In the genomic region with DNA sequence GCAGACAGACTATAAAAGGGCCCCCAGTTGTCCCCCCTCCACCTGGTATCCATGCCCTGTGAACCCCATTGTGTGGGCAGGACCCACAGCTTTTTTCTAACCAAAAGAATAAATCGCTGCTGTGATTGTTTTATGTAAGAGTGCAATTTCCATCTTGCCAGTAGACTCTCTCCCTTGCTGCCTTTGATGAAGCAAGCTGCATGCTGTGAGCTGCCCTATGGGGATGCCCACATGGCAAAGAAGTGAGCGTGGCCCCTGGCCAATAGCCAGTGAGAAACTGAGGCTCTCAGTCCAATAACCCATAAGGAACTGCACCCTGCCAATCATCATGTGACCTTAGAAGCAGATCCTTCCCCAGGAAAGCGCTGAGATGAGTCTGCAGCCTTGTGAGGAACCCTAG, we compare ENCODE assay signal across 36 cellular contexts. TPM values are rescaled to one million over a fixed set of nuclear protein-coding genes. Genes with fewer than 3 reads are reported as not detected.
"Had no signal": no experiment of that assay in that cellular context is flagged by ENCODE, and none has a peak within 500 bp of the region (broad histone marks: within the 10 kb centered on the region; RNA-seq: fewer than 3 reads in every experiment).

No MANE protein-coding gene starts in this region.

- H3K4me1 Mint-ChIP-seq: activated CD4-positive, alpha-beta memory T cell treated with anti-CD3 and anti-CD28 coated beads, Interleukin-2, amount 10 ng/mL, durations not matched to agents 7 days and 5 days; activated CD4-positive, alpha-beta T cell treated with anti-CD3 and anti-CD28 coated beads for 36 hours; activated CD4-positive, alpha-beta T cell treated with anti-CD3 and anti-CD28 coated beads, Interleukin-2, amount 10 ng/mL, durations not matched to agents 7 days and 5 days; activated CD8-positive, alpha-beta memory T cell treated with anti-CD3 and anti-CD28 coated beads, Interleukin-2, amount 10 ng/mL, durations not matched to agents 7 days and 5 days; activated naive CD4-positive, alpha-beta T cell treated with anti-CD3 and anti-CD28 coated beads, Interleukin-2, amount 10 ng/mL, durations not matched to agents 7 days and 5 days; activated naive CD4-positive, alpha-beta T cell treated with anti-CD3 and anti-CD28 coated beads, Interleukin-2, amount 50 U/mL, for 24 hours; activated naive CD8-positive, alpha-beta T cell treated with anti-CD3 and anti-CD28 coated beads, Interleukin-2, amount 10 ng/mL, durations not matched to agents 7 days and 5 days; activated naive CD8-positive, alpha-beta T cell treated with anti-CD3 and anti-CD28 coated beads, Interleukin-2, amount 50 U/mL, for 24 hours; WTC11 had no signal

- DNase-seq: activated CD4-positive, alpha-beta memory T cell treated with anti-CD3 and anti-CD28 coated beads, Interleukin-2, amount 10 ng/mL, durations not matched to agents 7 days and 5 days; activated CD4-positive, alpha-beta T cell treated with anti-CD3 and anti-CD28 coated beads for 1 hour; activated CD4-positive, alpha-beta T cell treated with anti-CD3 and anti-CD28 coated beads for 36 hours; activated CD4-positive, alpha-beta T cell treated with anti-CD3 and anti-CD28 coated beads for 48 hours; activated CD4-positive, alpha-beta T cell treated with anti-CD3 and anti-CD28 coated beads, Interleukin-2, amount 10 ng/mL, durations not matched to agents 7 days and 5 days; activated CD4-positive, alpha-beta T cell treated with anti-CD3 and anti-CD28 coated beads, Interleukin-2, amount 50 U/mL, for 48 hours; activated CD4-positive, CD25-positive, alpha-beta regulatory T cell; activated CD8-positive, alpha-beta memory T cell treated with anti-CD3 and anti-CD28 coated beads for 24 hours; activated CD8-positive, alpha-beta memory T cell treated with anti-CD3 and anti-CD28 coated beads, Interleukin-2, amount 10 ng/mL, durations not matched to agents 7 days and 5 days; activated CD8-positive, alpha-beta memory T cell treated with anti-CD3 and anti-CD28 coated beads, Interleukin-2, amount 50 U/mL, for 48 hours; activated CD8-positive, alpha-beta T cell treated with anti-CD3 and anti-CD28 coated beads, Interleukin-2, amount 10 ng/mL, durations not matched to agents 7 days and 5 days; activated effector memory CD4-positive, alpha-beta T cell treated with Interleukin-2 at 50 U/mL for 16 hours; activated gamma-delta T cell; activated naive CD4-positive, alpha-beta T cell treated with anti-CD3 and anti-CD28 coated beads, Interleukin-2, amount 10 ng/mL, durations not matched to agents 7 days and 5 days; activated naive CD4-positive, alpha-beta T cell treated with Interleukin-2 at 50 U/mL for 16 hours; activated naive CD8-positive, alpha-beta T cell treated with anti-CD3 and anti-CD28 coated beads, Interleukin-2, amount 10 ng/mL, durations not matched to agents 7 days and 5 days; activated naive CD8-positive, alpha-beta T cell treated with anti-CD3 and anti-CD28 coated beads, Interleukin-2, amount 50 U/mL, for 24 hours; activated T-cell treated with anti-CD3 and anti-CD28 coated beads, Interleukin-2, amount 50 U/mL, for 24 hours; activated T-cell treated with anti-CD3 and anti-CD28 coated beads, Interleukin-2, amount 50 U/mL, for 48 hours; amygdala; anterior cingulate cortex; brain microvascular endothelial cell; central memory CD4-positive, alpha-beta T cell; T-helper 1 cell; T-helper 2 cell; T-helper 9 cell had no signal

- H3K36me3 ChIP-seq: ascending aorta, brain microvascular endothelial cell, breast epithelium had no signal

- H3K9me3 Mint-ChIP-seq: activated CD4-positive, alpha-beta memory T cell treated with anti-CD3 and anti-CD28 coated beads, Interleukin-2, amount 10 ng/mL, durations not matched to agents 7 days and 5 days; activated CD4-positive, alpha-beta T cell treated with anti-CD3 and anti-CD28 coated beads, Interleukin-2, amount 10 ng/mL, durations not matched to agents 7 days and 5 days; activated naive CD4-positive, alpha-beta T cell treated with anti-CD3 and anti-CD28 coated beads, Interleukin-2, amount 10 ng/mL, durations not matched to agents 7 days and 5 days; activated naive CD4-positive, alpha-beta T cell treated with anti-CD3 and anti-CD28 coated beads, Interleukin-2, amount 50 U/mL, for 24 hours; activated naive CD8-positive, alpha-beta T cell treated with anti-CD3 and anti-CD28 coated beads, Interleukin-2, amount 10 ng/mL, durations not matched to agents 7 days and 5 days; activated naive CD8-positive, alpha-beta T cell treated with anti-CD3 and anti-CD28 coated beads, Interleukin-2, amount 50 U/mL, for 24 hours; T-helper 2 cell treated with Interferon-gamma antibody and Interleukin-4, amounts not matched to agents 5 μg/mL and 100 μg/mL, for 36 hours had no signal

- H3K27ac ChIP-seq: ascending aorta, brain microvascular endothelial cell, breast epithelium, VCaP had no signal

- H3K4me3 Mint-ChIP-seq: activated CD4-positive, alpha-beta memory T cell treated with anti-CD3 and anti-CD28 coated beads, Interleukin-2, amount 10 ng/mL, durations not matched to agents 7 days and 5 days; activated CD4-positive, alpha-beta T cell treated with anti-CD3 and anti-CD28 coated beads for 36 hours; activated CD4-positive, alpha-beta T cell treated with anti-CD3 and anti-CD28 coated beads, Interleukin-2, amount 10 ng/mL, durations not matched to agents 7 days and 5 days; activated CD8-positive, alpha-beta memory T cell treated with anti-CD3 and anti-CD28 coated beads, Interleukin-2, amount 10 ng/mL, durations not matched to agents 7 days and 5 days; activated CD8-positive, alpha-beta T cell treated with anti-CD3 and anti-CD28 coated beads, Interleukin-2, amount 10 ng/mL, durations not matched to agents 7 days and 5 days; activated naive CD4-positive, alpha-beta T cell treated with anti-CD3 and anti-CD28 coated beads, Interleukin-2, amount 10 ng/mL, durations not matched to agents 7 days and 5 days; activated naive CD4-positive, alpha-beta T cell treated with anti-CD3 and anti-CD28 coated beads, Interleukin-2, amount 50 U/mL, for 24 hours; activated naive CD8-positive, alpha-beta T cell; activated naive CD8-positive, alpha-beta T cell treated with anti-CD3 and anti-CD28 coated beads, Interleukin-2, amount 10 ng/mL, durations not matched to agents 7 days and 5 days; activated naive CD8-positive, alpha-beta T cell treated with anti-CD3 and anti-CD28 coated beads, Interleukin-2, amount 50 U/mL, for 24 hours; activated T-cell treated with anti-CD3 and anti-CD28 coated beads, Interleukin-2, amount 50 U/mL, for 24 hours; T-helper 1 cell treated with Interleukin-12 subunit alpha and Interleukin-12 subunit beta and Interleukin-4 antibody, amounts not matched to agents 30 μg/mL and 1 μg/mL, for 36 hours; T-helper 2 cell treated with Interferon-gamma antibody and Interleukin-4, amounts not matched to agents 5 μg/mL and 100 μg/mL, for 36 hours; WTC11 had no signal

- ATAC-seq: activated CD4-positive, alpha-beta T cell treated with anti-CD3 and anti-CD28 coated beads for 36 hours; activated CD4-positive, CD25-positive, alpha-beta regulatory T cell treated with anti-CD3 and anti-CD28 coated beads, Interleukin-2, amount 50 U/mL, for 24 hours; activated CD8-positive, alpha-beta memory T cell treated with anti-CD3 and anti-CD28 coated beads, Interleukin-2, amount 10 ng/mL, durations not matched to agents 7 days and 5 days; activated CD8-positive, alpha-beta T cell treated with anti-CD3 and anti-CD28 coated beads, Interleukin-2, amount 10 ng/mL, durations not matched to agents 7 days and 5 days; activated naive CD8-positive, alpha-beta T cell treated with anti-CD3 and anti-CD28 coated beads, Interleukin-2, amount 50 U/mL, for 24 hours; WTC11 had no signal

- H3K9me3 ChIP-seq: ascending aorta, breast epithelium had no signal

- H3K4me3 ChIP-seq: ascending aorta, breast epithelium had no signal

- H3K27me3 ChIP-seq: ascending aorta, breast epithelium had no signal

- H3K36me3 Mint-ChIP-seq: activated CD8-positive, alpha-beta memory T cell treated with anti-CD3 and anti-CD28 coated beads, Interleukin-2, amount 10 ng/mL, durations not matched to agents 7 days and 5 days; activated naive CD4-positive, alpha-beta T cell treated with anti-CD3 and anti-CD28 coated beads, Interleukin-2, amount 10 ng/mL, durations not matched to agents 7 days and 5 days; activated naive CD4-positive, alpha-beta T cell treated with anti-CD3 and anti-CD28 coated beads, Interleukin-2, amount 50 U/mL, for 24 hours; activated naive CD8-positive, alpha-beta T cell; activated naive CD8-positive, alpha-beta T cell treated with anti-CD3 and anti-CD28 coated beads, Interleukin-2, amount 10 ng/mL, durations not matched to agents 7 days and 5 days; WTC11 had no signal

- H3K4me1 ChIP-seq: ascending aorta, breast epithelium had no signal

- H3K27ac Mint-ChIP-seq: activated CD4-positive, alpha-beta memory T cell treated with anti-CD3 and anti-CD28 coated beads, Interleukin-2, amount 10 ng/mL, durations not matched to agents 7 days and 5 days; activated CD4-positive, alpha-beta T cell treated with anti-CD3 and anti-CD28 coated beads for 36 hours; activated CD4-positive, alpha-beta T cell treated with anti-CD3 and anti-CD28 coated beads, Interleukin-2, amount 10 ng/mL, durations not matched to agents 7 days and 5 days; activated CD8-positive, alpha-beta memory T cell treated with anti-CD3 and anti-CD28 coated beads, Interleukin-2, amount 10 ng/mL, durations not matched to agents 7 days and 5 days; activated CD8-positive, alpha-beta T cell treated with anti-CD3 and anti-CD28 coated beads, Interleukin-2, amount 10 ng/mL, durations not matched to agents 7 days and 5 days; activated naive CD4-positive, alpha-beta T cell treated with anti-CD3 and anti-CD28 coated beads, Interleukin-2, amount 10 ng/mL, durations not matched to agents 7 days and 5 days; activated naive CD4-positive, alpha-beta T cell treated with anti-CD3 and anti-CD28 coated beads, Interleukin-2, amount 50 U/mL, for 24 hours; activated naive CD8-positive, alpha-beta T cell; activated naive CD8-positive, alpha-beta T cell treated with anti-CD3 and anti-CD28 coated beads, Interleukin-2, amount 10 ng/mL, durations not matched to agents 7 days and 5 days; activated naive CD8-positive, alpha-beta T cell treated with anti-CD3 and anti-CD28 coated beads, Interleukin-2, amount 50 U/mL, for 24 hours; activated T-cell treated with anti-CD3 and anti-CD28 coated beads, Interleukin-2, amount 50 U/mL, for 24 hours; activated T-helper 2 cell treated with anti-CD3 and anti-CD28 coated beads, Interferon-gamma antibody, Interleukin-2, Interleukin-4, amounts not matched to agents 10 μg/mL and 5 μg/mL and 100 μg/mL, durations not matched to agents 14 hours and 24 hours and 36 hours; T-helper 1 cell treated with Interleukin-12 subunit alpha and Interleukin-12 subunit beta and Interleukin-4 antibody, amounts not matched to agents 30 μg/mL and 1 μg/mL, for 36 hours; T-helper 2 cell treated with Interferon-gamma antibody and Interleukin-4, amounts not matched to agents 5 μg/mL and 100 μg/mL, for 36 hours; WTC11 had no signal

RNA-seq across cellular contexts. Expression of a gene that starts 37.8 kb away (rescaled TPM):
- total RNA-seq: activated CD4-positive, alpha-beta T cell treated with anti-CD3 and anti-CD28 coated beads, Interleukin-2, amount 10 ng/mL, durations not matched to agents 7 days and 5 days; activated CD8-positive, alpha-beta T cell treated with anti-CD3 and anti-CD28 coated beads, Interleukin-2, amount 10 ng/mL, durations not matched to agents 7 days and 5 days; activated naive CD8-positive, alpha-beta T cell treated with anti-CD3 and anti-CD28 coated beads, Interleukin-2, amount 10 ng/mL, durations not matched to agents 7 days and 5 days had no signal
